In the genomic region with DNA sequence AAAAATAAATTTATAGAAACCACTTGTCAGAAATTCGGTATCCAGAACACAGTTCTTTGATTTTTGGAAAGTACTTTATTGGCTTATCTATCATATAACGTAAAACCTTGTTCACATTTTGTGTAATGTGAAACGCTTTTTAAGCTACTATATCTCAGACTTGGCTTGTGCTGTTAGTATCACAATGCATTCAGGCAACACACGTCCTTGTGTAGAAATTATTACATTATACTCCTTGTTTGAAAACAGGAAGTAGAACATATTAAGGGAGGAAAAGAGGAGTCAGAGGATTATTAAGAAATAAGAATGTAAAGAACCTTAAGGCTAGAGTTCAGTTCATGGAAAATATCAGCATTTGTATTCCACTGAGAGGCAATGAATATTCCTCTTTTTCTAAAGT, we compare ENCODE assay signal across 8 cellular contexts. TPM values are rescaled to one million over a fixed set of nuclear protein-coding genes. Genes with fewer than 3 reads are reported as not detected.
DNase-seq lines count a peak whose midpoint lies in the region; TF ChIP-seq lines count a peak whose summit lies in the region.

No MANE protein-coding gene starts in this region.

- peaks cover 0 to 31% (median 14%) of the 10 kb centered on the region in 11 experiments; a peak in 13 of 22 replicates for H4K20me1 ChIP-seq in BLaER1 treated with 17β-estradiol and CSF1 and Interleukin-3, amounts not matched to agents 10 nM and 100 nM

- no peaks in the 10 kb centered on the region for H3K27me3 Mint-ChIP-seq in mesothelial cell of epicardium (ENCODE audit: low read depth)

- peaks cover 20 to 55% (median 25%) of the 10 kb centered on the region in 10 experiments for H3K4me1 ChIP-seq in BLaER1 treated with 17β-estradiol and CSF1 and Interleukin-3, amounts not matched to agents 10 nM and 100 nM
- peaks cover 0 to 36% (median 0%) of the 10 kb centered on the region in 4 donors for H3K4me1 ChIP-seq in Peyer's patch

- in situ Hi-C loops in astrocyte of the spinal cord (cut with HindIII; ENCODE audit: low sequenced_read_pairs), result no loop called here

- H3K9me3 ChIP-seq in BLaER1 treated with 17β-estradiol and CSF1 and Interleukin-3, amounts not matched to agents 10 nM and 100 nM (replicated peaks in 1 of 11), result no peaks in the 10 kb centered on the region
- H3K9me3 ChIP-seq in Peyer's patch, result no peaks in the 10 kb centered on the region

- H3K4me3 Mint-ChIP-seq in mesothelial cell of epicardium, result peak overlapping the region; percentile 99

- TF ChIP-seq CTCF in LNCaP clone FGC (IDR thresholded peaks at IDR 0.05; ENCODE audit: control insufficient read depth, extremely low read depth, insufficient read depth), result no peak
- no peak for TF ChIP-seq CTCF in astrocyte of the spinal cord (IDR thresholded peaks at IDR 0.05; ENCODE audit: low read depth, low read length)
- no peak for TF ChIP-seq CTCF in mesothelial cell of epicardium (IDR thresholded peaks at IDR 0.05; ENCODE audit: unreplicated experiment)
- TF ChIP-seq CTCF in Peyer's patch (IDR thresholded peaks at IDR 0.05), result no peak

- no peak for TF ChIP-seq POLR2A in Peyer's patch (IDR thresholded peaks at IDR 0.05)

- peak overlapping the region; percentile 86 to 97 (median 94) for H3K27ac ChIP-seq in BLaER1 treated with 17β-estradiol and CSF1 and Interleukin-3, amounts not matched to agents 10 nM and 100 nM
- H3K27ac ChIP-seq in caudate nucleus (ENCODE audit: low read depth, low read length) (no peak overlapping the region), Peyer's patch (no peak overlapping the region)

- peaks cover 31% of the 10 kb centered on the region for H3K4me1 Mint-ChIP-seq in mesothelial cell of epicardium

- peaks cover 5 to 38% (median 19%) of the 10 kb centered on the region in 11 experiments; a peak in 18 of 22 replicates for H3K36me3 ChIP-seq in BLaER1 treated with 17β-estradiol and CSF1 and Interleukin-3, amounts not matched to agents 10 nM and 100 nM
- no peaks in the 10 kb centered on the region for H3K36me3 ChIP-seq in Peyer's patch

- H3K9me3 Mint-ChIP-seq in mesothelial cell of epicardium, result no peaks in the 10 kb centered on the region

- DNase-seq in LNCaP clone FGC (ENCODE audit: low read depth) (no peak), astrocyte of the spinal cord (ENCODE audit: low read depth, low spot score) (peak; percentile 12), mesothelial cell of epicardium (ENCODE audit: low spot score in 2 of 2, unreplicated experiment in 2 of 2) (no peak), caudate nucleus (lab: John Stamatoyannopoulos, UW) (no peak), Peyer's patch (no peak), NCI-H526 (lab: John Stamatoyannopoulos, UW) (no peak), COLO829 (ENCODE audit: low spot score) (no peak)

- no peaks in the 10 kb centered on the region for H3K27me3 ChIP-seq in BLaER1 treated with 17β-estradiol and CSF1 and Interleukin-3, amounts not matched to agents 10 nM and 100 nM
- no peaks in the 10 kb centered on the region for H3K27me3 ChIP-seq in Peyer's patch

- peak overlapping the region; percentile 99 for H3K27ac Mint-ChIP-seq in mesothelial cell of epicardium

- peak overlapping the region; percentile 60 to 97 (median 86); a peak in 21 of 22 replicates for H3K4me2 ChIP-seq in BLaER1 treated with 17β-estradiol and CSF1 and Interleukin-3, amounts not matched to agents 10 nM and 100 nM

- H3K36me3 Mint-ChIP-seq in mesothelial cell of epicardium, result no peaks in the 10 kb centered on the region

- H3K9ac ChIP-seq in BLaER1 treated with 17β-estradiol and CSF1 and Interleukin-3, amounts not matched to agents 10 nM and 100 nM, result peak overlapping the region; percentile 87 to 97 (median 96)

- H3K4me3 ChIP-seq in BLaER1 treated with 17β-estradiol and CSF1 and Interleukin-3, amounts not matched to agents 10 nM and 100 nM, result peak overlapping the region; percentile 70 to 98 (median 88)
- H3K4me3 ChIP-seq in LNCaP clone FGC (ENCODE audit: low read depth, low read length) (peak overlapping the region; percentile 100), astrocyte of the spinal cord (ENCODE audit: low read depth, low read length) (peak overlapping the region; percentile 100), Peyer's patch (peak overlapping the region in 2 of 4 donors; percentile 89 to 95)

RNA-seq across cellular contexts. Expression of a gene that starts 1.6 kb away (rescaled TPM):
- total RNA-seq in mesothelial cell of epicardium (34.2 to 37.8 TPM (median 37.6 TPM) in 3 replicates), Peyer's patch (100 to 1,000 TPM in 1 of 4 donors, 10 to 100 TPM in 3; 42.0 to 102 (median 52.1) TPM)

Comparison
In these comparisons a context has a peak if more than half of its experiments do, and no peak if none do; other contexts are left out.
1. H3K27ac ChIP-seq: peak in BLaER1 treated with 17β-estradiol and CSF1 and Interleukin-3, amounts not matched to agents 10 nM and 100 nM (11 of 11); none in caudate nucleus (single experiment) and Peyer's patch (0 of 4).